13 cellular contexts compared by ENCODE assay signal in genomic region chr9:90000925-90001324, GRCh38.
A peak's percentile ranks its signal among the peaks of the same experiment; 100 is the strongest.
DNase-seq lines count a peak whose midpoint lies in the region; ATAC-seq and TF ChIP-seq lines count a peak whose summit lies in the region.
"Had no signal": no experiment of that assay in that cellular context is flagged by ENCODE, and none has a peak within 500 bp of the region (broad histone marks: within the 10 kb centered on the region; RNA-seq: fewer than 3 reads in every experiment).

No MANE protein-coding gene starts in this region.

- intact Hi-C loops in psoas muscle (cut with DNase I): loop anchor here (2.0 to 10.0 kb wide), 5 partner anchors 24 to 398 kb away; partner anchors contain the start of gene GADD45G (in 1 of the 2)

- no peak for TF ChIP-seq CTCF in fibroblast of villous mesenchyme (IDR thresholded peaks at IDR 0.05; ENCODE audit: insufficient read depth, low read depth, low read length)
- no peak for TF ChIP-seq CTCF in psoas muscle (IDR thresholded peaks at IDR 0.05)

- H3K4me3 Mint-ChIP-seq in T-cell: peak overlapping the region in 1 of 3 donors; percentile 77

- no peaks in the 10 kb centered on the region for H3K9me3 ChIP-seq in psoas muscle

- H3K27ac ChIP-seq in psoas muscle: peak overlapping the region; percentile 82

- H3K27me3 Mint-ChIP-seq in T-cell: no peaks in the 10 kb centered on the region

- no peaks in the 10 kb centered on the region for H3K36me3 Mint-ChIP-seq in T-cell

- H3K4me1 Mint-ChIP-seq in T-cell: peaks cover 27 to 32% (median 28%) of the 10 kb centered on the region in 3 donors

- no peaks in the 10 kb centered on the region for H3K27me3 ChIP-seq in psoas muscle (ENCODE audit: insufficient read depth in 3 of 3, low read length in 2 of 3)

- H3K9me3 Mint-ChIP-seq in T-cell: peaks cover 0 to 2% (median 0%) of the 10 kb centered on the region in 3 donors

- POLR2A ChIA-PET in T-cell (lab: Charles Lee): interaction anchor here in 1 of 2 donors (0.6 kb wide), 1 partner anchor 30 kb away, joined by 3 read pairs; no protein-coding TSS in a partner anchor

- ATAC-seq in psoas muscle (peak in 2 of 4 donors; percentile 23 to 39), GM18907 (IDR thresholded peaks at IDR 0.05; ENCODE audit: unreplicated experiment) (no peak), T-cell (replicated peaks in 1 of 4) (no peak)

- H3K27ac Mint-ChIP-seq in T-cell: peak overlapping the region in 1 of 2 donors; percentile 91

- CTCF ChIA-PET in T-cell (lab: Charles Lee): interaction anchor here in 1 of 2 donors (0.6 to 1.3 kb wide), 2 partner anchors 121 to 403 kb away, joined by 3 to 4 read pairs; no protein-coding TSS in a partner anchor

- no peak overlapping the region for H3K4me3 ChIP-seq in fibroblast of villous mesenchyme (ENCODE audit: low read depth, low read length)
- no peak overlapping the region for H3K4me3 ChIP-seq in psoas muscle

- WGBS in psoas muscle, 3 donors: 20% methylated on average over 7 of the region's 7 CpGs

- H3K4me1 ChIP-seq in psoas muscle: peaks cover 52% of the 10 kb centered on the region

- DNase-seq in NCI-H2107 treated with DMSO at 0.1 percent for 48 hours (lab: John Stamatoyannopoulos, UW; ENCODE audit: unreplicated experiment): peak; percentile 40
- no peak for DNase-seq in NCI-H2107 (lab: John Stamatoyannopoulos, UW)
- DNase-seq in NCI-H82 (lab: John Stamatoyannopoulos, UW): peak; percentile 50
- DNase-seq in fibroblast of villous mesenchyme (ENCODE audit: low read depth): peak; percentile 13
- no peak for DNase-seq in psoas muscle
- DNase-seq in ureter (ENCODE audit: low spot score): no peak
- DNase-seq in T-cell: no peak
- DNase-seq: activated CD4-positive, alpha-beta T cell treated with anti-CD3 and anti-CD28 coated beads for 4 hours; effector memory CD4-positive, alpha-beta T cell; NCI-H446 treated with DMSO at 0.1 percent for 48 hours; stimulated activated CD4-positive, alpha-beta T cell treated with anti-CD3 and anti-CD28 coated beads, Interleukin-2, amount 100 ng/mL, for 24 hours; stimulated activated naive CD4-positive, alpha-beta T cell treated with Interleukin-2 at 50 U/mL for 16 hours had no signal

- H3K36me3 ChIP-seq in psoas muscle (ENCODE audit: insufficient read depth in 1 of 2, low read depth in 1 of 2): no peaks in the 10 kb centered on the region

Comparison
In these comparisons a context has a peak if more than half of its experiments do, and no peak if none do; other contexts are left out.
1. DNase-seq: peak in NCI-H2107 treated with DMSO at 0.1 percent for 48 hours (single experiment), NCI-H82 (single experiment) and fibroblast of villous mesenchyme (single experiment); none in NCI-H2107 (single experiment), psoas muscle (0 of 2), ureter (single experiment) and T-cell (0 of 34).